ENCODE assay signal across 1 cellular context in the genomic region with DNA sequence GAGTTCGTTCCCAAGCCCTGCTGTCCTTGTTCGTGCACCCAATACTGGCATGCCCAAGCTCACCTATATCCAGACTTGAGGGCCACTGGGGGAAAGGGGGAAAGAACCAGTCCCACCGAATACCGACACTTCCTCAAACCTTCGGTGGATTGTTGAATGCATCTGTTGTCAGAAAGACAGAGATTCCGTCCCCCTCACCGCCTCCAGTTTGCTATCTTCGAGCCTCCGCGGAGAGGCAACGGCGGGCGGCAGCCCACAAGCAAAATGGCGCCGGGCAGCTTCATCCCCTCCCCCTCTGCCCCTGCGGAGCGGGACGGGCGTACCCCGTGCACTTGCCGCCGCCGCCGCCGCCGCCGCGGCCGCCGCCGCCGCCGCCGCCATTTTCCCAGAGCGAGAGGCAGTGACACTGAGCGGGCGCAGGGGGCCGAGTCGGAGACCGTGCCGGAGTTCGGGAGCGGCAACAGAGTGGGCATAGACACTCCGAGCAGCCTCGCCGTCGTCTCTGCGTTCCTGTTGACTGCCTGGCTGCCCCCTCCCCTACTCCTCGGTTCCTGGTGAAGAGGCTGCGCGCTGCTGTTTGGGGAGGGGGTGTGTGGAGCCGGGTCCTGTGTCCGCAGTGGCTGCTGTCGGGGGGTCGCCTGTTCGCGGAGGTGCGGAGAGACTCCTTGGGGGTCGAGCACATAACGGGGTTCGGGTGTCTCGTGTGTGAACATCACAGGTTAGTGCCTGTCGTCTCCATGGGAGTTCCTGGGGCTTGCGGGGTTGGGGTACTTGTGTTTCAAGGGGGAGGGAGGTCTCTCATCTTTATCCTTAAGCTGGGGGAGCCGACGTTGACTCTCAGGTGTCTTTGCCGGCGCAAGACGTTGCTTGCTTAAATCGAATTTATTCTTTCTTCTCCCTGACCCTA.
TF ChIP-seq lines count a peak whose summit lies in the region.

A gene with protein sequence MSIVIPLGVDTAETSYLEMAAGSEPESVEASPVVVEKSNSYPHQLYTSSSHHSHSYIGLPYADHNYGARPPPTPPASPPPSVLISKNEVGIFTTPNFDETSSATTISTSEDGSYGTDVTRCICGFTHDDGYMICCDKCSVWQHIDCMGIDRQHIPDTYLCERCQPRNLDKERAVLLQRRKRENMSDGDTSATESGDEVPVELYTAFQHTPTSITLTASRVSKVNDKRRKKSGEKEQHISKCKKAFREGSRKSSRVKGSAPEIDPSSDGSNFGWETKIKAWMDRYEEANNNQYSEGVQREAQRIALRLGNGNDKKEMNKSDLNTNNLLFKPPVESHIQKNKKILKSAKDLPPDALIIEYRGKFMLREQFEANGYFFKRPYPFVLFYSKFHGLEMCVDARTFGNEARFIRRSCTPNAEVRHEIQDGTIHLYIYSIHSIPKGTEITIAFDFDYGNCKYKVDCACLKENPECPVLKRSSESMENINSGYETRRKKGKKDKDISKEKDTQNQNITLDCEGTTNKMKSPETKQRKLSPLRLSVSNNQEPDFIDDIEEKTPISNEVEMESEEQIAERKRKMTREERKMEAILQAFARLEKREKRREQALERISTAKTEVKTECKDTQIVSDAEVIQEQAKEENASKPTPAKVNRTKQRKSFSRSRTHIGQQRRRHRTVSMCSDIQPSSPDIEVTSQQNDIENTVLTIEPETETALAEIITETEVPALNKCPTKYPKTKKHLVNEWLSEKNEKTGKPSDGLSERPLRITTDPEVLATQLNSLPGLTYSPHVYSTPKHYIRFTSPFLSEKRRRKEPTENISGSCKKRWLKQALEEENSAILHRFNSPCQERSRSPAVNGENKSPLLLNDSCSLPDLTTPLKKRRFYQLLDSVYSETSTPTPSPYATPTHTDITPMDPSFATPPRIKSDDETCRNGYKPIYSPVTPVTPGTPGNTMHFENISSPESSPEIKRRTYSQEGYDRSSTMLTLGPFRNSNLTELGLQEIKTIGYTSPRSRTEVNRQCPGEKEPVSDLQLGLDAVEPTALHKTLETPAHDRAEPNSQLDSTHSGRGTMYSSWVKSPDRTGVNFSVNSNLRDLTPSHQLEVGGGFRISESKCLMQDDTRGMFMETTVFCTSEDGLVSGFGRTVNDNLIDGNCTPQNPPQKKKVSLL (N-terminal part only) (plus strand): TSS at position 388 of the 907 bp plus-strand sequence. CDS start 26,748 bp downstream, outside the sequence.

TF ChIP-seq in HepG2, 621 proteins besides CTCF, POLR2A, EP300 and RAD21 (continued from another document and continues in another):
- TF ChIP-seq ZNF773 (CRISPR knock-in tag; IDR thresholded peaks at IDR 0.05; ENCODE audit: borderline replicate concordance) (0 out of 2 replicates have a peak, but pooled peaks have one; percentile 30), ZSCAN9 (CRISPR knock-in tag; IDR thresholded peaks at IDR 0.05; ENCODE audit: borderline replicate concordance) (peak; percentile 30; the same call in 1 of the 2 replicates), NFKB2 (CRISPR knock-in tag; IDR thresholded peaks at IDR 0.05; ENCODE audit: borderline replicate concordance) (0 out of 2 replicates have a peak, but pooled peaks have one; percentile 21), ZNF446 (CRISPR knock-in tag; IDR thresholded peaks at IDR 0.05) (peak; percentile 45; the same call in 1 of the 2 replicates), NFE2L2 (IDR thresholded peaks at IDR 0.05; ENCODE audit: low read length) (no peak), RFX1 (IDR thresholded peaks at IDR 0.05) (no peak), ZNF781 (CRISPR knock-in tag; IDR thresholded peaks at IDR 0.05; ENCODE audit: borderline replicate concordance, not compliant biosample characterization) (no peak), KAT7 (CRISPR knock-in tag; IDR thresholded peaks at IDR 0.05; ENCODE audit: borderline replicate concordance) (no peak), KAT8 (CRISPR knock-in tag; IDR thresholded peaks at IDR 0.05) (no peak; the same call in 1 of the 2 replicates), SRY (CRISPR knock-in tag; IDR thresholded peaks at IDR 0.05) (no peak), REL (CRISPR knock-in tag; conservative IDR thresholded peaks at IDR 0.05) (peak; percentile 52; the same call in 1 of the 2 replicates), ZNF34 (CRISPR knock-in tag; IDR thresholded peaks at IDR 0.05; ENCODE audit: borderline replicate concordance) (peak; percentile 63; the same call in 1 of the 2 replicates), ZNF292 (CRISPR knock-in tag; IDR thresholded peaks at IDR 0.05; ENCODE audit: borderline replicate concordance, low read depth) (0 out of 2 replicates have a peak, but pooled peaks have one; percentile 16), REPIN1 (CRISPR knock-in tag; IDR thresholded peaks at IDR 0.05; ENCODE audit: borderline replicate concordance, low read depth) (0 out of 2 replicates have a peak, but pooled peaks have one; percentile 36), HHEX (CRISPR knock-in tag; IDR thresholded peaks at IDR 0.05) (0 out of 2 replicates have a peak, but pooled peaks have one; percentile 28), ZNF670 (CRISPR knock-in tag; IDR thresholded peaks at IDR 0.05; ENCODE audit: borderline replicate concordance) (0 out of 2 replicates have a peak, but pooled peaks have one; percentile 4), IRX3 (CRISPR knock-in tag; IDR thresholded peaks at IDR 0.05; ENCODE audit: borderline replicate concordance, low read depth) (peak; percentile 94), NR1H2 (CRISPR knock-in tag; IDR thresholded peaks at IDR 0.05; ENCODE audit: borderline replicate concordance, low read depth) (no peak), PHB2 (IDR thresholded peaks at IDR 0.05; ENCODE audit: partially characterized antibody) (no peak), ZNF672 (CRISPR knock-in tag; IDR thresholded peaks at IDR 0.05) (no peak), PHF8 (CRISPR knock-in tag; IDR thresholded peaks at IDR 0.05) (peak; percentile 69), GABPB1 (CRISPR knock-in tag; IDR thresholded peaks at IDR 0.05) (peak; percentile 57), NONO (IDR thresholded peaks at IDR 0.05) (no peak), NONO (CRISPR knock-in tag; conservative IDR thresholded peaks at IDR 0.05) (0 out of 2 replicates have a peak, but pooled peaks have one; percentile 30), MYC (CRISPR knock-in tag; IDR thresholded peaks at IDR 0.05; ENCODE audit: borderline replicate concordance) (peak; percentile 76), SMAD3 (CRISPR knock-in tag; IDR thresholded peaks at IDR 0.05) (no peak)
- TF ChIP-seq, protein P1, sequence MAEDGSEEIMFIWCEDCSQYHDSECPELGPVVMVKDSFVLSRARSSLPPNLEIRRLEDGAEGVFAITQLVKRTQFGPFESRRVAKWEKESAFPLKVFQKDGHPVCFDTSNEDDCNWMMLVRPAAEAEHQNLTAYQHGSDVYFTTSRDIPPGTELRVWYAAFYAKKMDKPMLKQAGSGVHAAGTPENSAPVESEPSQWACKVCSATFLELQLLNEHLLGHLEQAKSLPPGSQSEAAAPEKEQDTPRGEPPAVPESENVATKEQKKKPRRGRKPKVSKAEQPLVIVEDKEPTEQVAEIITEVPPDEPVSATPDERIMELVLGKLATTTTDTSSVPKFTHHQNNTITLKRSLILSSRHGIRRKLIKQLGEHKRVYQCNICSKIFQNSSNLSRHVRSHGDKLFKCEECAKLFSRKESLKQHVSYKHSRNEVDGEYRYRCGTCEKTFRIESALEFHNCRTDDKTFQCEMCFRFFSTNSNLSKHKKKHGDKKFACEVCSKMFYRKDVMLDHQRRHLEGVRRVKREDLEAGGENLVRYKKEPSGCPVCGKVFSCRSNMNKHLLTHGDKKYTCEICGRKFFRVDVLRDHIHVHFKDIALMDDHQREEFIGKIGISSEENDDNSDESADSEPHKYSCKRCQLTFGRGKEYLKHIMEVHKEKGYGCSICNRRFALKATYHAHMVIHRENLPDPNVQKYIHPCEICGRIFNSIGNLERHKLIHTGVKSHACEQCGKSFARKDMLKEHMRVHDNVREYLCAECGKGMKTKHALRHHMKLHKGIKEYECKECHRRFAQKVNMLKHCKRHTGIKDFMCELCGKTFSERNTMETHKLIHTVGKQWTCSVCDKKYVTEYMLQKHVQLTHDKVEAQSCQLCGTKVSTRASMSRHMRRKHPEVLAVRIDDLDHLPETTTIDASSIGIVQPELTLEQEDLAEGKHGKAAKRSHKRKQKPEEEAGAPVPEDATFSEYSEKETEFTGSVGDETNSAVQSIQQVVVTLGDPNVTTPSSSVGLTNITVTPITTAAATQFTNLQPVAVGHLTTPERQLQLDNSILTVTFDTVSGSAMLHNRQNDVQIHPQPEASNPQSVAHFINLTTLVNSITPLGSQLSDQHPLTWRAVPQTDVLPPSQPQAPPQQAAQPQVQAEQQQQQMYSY (CRISPR knock-in tag; IDR thresholded peaks at IDR 0.05) = peak; percentile 36; the same call in 1 of the 2 replicates
- TF ChIP-seq, protein P2, sequence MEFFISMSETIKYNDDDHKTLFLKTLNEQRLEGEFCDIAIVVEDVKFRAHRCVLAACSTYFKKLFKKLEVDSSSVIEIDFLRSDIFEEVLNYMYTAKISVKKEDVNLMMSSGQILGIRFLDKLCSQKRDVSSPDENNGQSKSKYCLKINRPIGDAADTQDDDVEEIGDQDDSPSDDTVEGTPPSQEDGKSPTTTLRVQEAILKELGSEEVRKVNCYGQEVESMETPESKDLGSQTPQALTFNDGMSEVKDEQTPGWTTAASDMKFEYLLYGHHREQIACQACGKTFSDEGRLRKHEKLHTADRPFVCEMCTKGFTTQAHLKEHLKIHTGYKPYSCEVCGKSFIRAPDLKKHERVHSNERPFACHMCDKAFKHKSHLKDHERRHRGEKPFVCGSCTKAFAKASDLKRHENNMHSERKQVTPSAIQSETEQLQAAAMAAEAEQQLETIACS (CRISPR knock-in tag; IDR thresholded peaks at IDR 0.05) = no peak; the same call in 1 of the 2 replicates
- TF ChIP-seq, protein P3, sequence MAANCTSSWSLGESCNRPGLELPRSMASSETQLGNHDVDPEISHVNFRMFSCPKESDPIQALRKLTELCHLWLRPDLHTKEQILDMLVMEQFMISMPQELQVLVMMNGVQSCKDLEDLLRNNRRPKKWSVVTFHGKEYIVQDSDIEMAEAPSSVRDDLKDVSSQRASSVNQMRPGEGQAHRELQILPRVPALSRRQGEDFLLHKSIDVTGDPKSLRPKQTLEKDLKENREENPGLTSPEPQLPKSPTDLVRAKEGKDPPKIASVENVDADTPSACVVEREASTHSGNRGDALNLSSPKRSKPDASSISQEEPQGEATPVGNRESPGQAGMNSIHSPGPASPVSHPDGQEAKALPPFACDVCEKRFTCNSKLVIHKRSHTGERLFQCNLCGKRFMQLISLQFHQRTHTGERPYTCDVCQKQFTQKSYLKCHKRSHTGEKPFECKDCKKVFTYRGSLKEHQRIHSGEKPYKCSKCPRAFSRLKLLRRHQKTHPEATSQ (CRISPR knock-in tag; IDR thresholded peaks at IDR 0.05; ENCODE audit: borderline replicate concordance) = no peak
- TF ChIP-seq, protein P4, sequence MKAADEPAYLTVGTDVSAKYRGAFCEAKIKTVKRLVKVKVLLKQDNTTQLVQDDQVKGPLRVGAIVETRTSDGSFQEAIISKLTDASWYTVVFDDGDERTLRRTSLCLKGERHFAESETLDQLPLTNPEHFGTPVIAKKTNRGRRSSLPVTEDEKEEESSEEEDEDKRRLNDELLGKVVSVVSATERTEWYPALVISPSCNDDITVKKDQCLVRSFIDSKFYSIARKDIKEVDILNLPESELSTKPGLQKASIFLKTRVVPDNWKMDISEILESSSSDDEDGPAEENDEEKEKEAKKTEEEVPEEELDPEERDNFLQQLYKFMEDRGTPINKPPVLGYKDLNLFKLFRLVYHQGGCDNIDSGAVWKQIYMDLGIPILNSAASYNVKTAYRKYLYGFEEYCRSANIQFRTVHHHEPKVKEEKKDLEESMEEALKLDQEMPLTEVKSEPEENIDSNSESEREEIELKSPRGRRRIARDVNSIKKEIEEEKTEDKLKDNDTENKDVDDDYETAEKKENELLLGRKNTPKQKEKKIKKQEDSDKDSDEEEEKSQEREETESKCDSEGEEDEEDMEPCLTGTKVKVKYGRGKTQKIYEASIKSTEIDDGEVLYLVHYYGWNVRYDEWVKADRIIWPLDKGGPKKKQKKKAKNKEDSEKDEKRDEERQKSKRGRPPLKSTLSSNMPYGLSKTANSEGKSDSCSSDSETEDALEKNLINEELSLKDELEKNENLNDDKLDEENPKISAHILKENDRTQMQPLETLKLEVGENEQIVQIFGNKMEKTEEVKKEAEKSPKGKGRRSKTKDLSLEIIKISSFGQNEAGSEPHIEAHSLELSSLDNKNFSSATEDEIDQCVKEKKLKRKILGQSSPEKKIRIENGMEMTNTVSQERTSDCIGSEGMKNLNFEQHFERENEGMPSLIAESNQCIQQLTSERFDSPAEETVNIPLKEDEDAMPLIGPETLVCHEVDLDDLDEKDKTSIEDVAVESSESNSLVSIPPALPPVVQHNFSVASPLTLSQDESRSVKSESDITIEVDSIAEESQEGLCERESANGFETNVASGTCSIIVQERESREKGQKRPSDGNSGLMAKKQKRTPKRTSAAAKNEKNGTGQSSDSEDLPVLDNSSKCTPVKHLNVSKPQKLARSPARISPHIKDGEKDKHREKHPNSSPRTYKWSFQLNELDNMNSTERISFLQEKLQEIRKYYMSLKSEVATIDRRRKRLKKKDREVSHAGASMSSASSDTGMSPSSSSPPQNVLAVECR (CRISPR knock-in tag; IDR thresholded peaks at IDR 0.05; ENCODE audit: borderline replicate concordance) = peak; percentile 28; the same call in 1 of the 2 replicates
- TF ChIP-seq, protein P5, sequence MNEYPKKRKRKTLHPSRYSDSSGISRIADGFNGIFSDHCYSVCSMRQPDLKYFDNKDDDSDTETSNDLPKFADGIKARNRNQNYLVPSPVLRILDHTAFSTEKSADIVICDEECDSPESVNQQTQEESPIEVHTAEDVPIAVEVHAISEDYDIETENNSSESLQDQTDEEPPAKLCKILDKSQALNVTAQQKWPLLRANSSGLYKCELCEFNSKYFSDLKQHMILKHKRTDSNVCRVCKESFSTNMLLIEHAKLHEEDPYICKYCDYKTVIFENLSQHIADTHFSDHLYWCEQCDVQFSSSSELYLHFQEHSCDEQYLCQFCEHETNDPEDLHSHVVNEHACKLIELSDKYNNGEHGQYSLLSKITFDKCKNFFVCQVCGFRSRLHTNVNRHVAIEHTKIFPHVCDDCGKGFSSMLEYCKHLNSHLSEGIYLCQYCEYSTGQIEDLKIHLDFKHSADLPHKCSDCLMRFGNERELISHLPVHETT (CRISPR knock-in tag; conservative IDR thresholded peaks at IDR 0.05) = 0 out of 2 replicates have a peak, but pooled peaks have one; percentile 32
- TF ChIP-seq, protein P6, sequence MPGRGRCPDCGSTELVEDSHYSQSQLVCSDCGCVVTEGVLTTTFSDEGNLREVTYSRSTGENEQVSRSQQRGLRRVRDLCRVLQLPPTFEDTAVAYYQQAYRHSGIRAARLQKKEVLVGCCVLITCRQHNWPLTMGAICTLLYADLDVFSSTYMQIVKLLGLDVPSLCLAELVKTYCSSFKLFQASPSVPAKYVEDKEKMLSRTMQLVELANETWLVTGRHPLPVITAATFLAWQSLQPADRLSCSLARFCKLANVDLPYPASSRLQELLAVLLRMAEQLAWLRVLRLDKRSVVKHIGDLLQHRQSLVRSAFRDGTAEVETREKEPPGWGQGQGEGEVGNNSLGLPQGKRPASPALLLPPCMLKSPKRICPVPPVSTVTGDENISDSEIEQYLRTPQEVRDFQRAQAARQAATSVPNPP (CRISPR knock-in tag; IDR thresholded peaks at IDR 0.05) = peak; percentile 89; the same call in 1 of the 2 replicates
- TF ChIP-seq, protein P7, sequence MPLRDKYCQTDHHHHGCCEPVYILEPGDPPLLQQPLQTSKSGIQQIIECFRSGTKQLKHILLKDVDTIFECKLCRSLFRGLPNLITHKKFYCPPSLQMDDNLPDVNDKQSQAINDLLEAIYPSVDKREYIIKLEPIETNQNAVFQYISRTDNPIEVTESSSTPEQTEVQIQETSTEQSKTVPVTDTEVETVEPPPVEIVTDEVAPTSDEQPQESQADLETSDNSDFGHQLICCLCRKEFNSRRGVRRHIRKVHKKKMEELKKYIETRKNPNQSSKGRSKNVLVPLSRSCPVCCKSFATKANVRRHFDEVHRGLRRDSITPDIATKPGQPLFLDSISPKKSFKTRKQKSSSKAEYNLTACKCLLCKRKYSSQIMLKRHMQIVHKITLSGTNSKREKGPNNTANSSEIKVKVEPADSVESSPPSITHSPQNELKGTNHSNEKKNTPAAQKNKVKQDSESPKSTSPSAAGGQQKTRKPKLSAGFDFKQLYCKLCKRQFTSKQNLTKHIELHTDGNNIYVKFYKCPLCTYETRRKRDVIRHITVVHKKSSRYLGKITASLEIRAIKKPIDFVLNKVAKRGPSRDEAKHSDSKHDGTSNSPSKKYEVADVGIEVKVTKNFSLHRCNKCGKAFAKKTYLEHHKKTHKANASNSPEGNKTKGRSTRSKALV (CRISPR knock-in tag; IDR thresholded peaks at IDR 0.05) = no peak
